2 cellular contexts compared by ENCODE assay signal in the genomic region with DNA sequence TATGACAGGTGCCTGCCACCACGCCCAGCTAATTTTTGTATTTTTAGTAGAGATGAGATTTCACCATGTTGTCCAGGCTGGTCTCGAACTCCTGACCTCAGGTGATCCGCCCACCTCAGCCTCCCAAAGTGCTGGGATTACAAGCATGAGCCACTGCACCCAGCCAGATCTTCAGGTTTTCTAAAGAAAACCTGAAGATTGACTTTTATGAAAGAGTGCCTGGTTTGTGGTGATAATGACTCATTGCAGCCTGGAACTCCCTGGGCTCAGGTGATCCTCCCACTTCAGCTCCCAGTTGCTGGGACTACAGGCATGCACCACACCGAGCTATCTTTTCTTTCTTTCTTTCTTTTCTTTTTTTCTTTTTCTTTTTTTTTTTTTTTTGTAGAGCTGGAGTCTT.
TF ChIP-seq lines count a peak whose summit lies in the region.
"Not testable (repeated sequence)": the region's sequence is repeated elsewhere in the genome, so short reads cannot be mapped to it uniquely, and the experiment has no call there.

No MANE protein-coding gene starts in this region.

TF ChIP-seq in K562, 482 proteins besides CTCF, POLR2A, EP300 and RAD21:
- TF ChIP-seq CBFA2T3 (IDR thresholded peaks at IDR 0.05) = peak; percentile 62
- TF ChIP-seq TAL1 (IDR thresholded peaks at IDR 0.05) = peak; percentile 41; the same call in 1 of the 2 replicates
- 0 out of 4 replicates have a peak, but pooled peaks of 1 of the 2 experiments have one; percentile 19 for TF ChIP-seq HDAC1 (IDR thresholded peaks at IDR 0.05)
- 0 out of 2 replicates have a peak, but pooled peaks have one; percentile 13 for TF ChIP-seq NCOR1 (IDR thresholded peaks at IDR 0.05)
- peak; percentile 86 for TF ChIP-seq ADNP (tag; IDR thresholded peaks at IDR 0.05)
- peak in 1 of 2 experiments; percentile 54; a peak in 1 of 4 replicates for TF ChIP-seq KDM1A (IDR thresholded peaks at IDR 0.05)
- peak; percentile 59 for TF ChIP-seq JUND (IDR thresholded peaks at IDR 0.05; ENCODE audit: borderline replicate concordance, low read depth, low read length)
- TF ChIP-seq JUND (tag; IDR thresholded peaks at IDR 0.05; ENCODE audit: borderline replicate concordance, low read depth, low read length) = not testable (repeated sequence)
- TF ChIP-seq, protein P1, sequence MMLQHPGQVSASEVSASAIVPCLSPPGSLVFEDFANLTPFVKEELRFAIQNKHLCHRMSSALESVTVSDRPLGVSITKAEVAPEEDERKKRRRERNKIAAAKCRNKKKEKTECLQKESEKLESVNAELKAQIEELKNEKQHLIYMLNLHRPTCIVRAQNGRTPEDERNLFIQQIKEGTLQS (IDR thresholded peaks at IDR 0.05) = peak; percentile 61
- TF ChIP-seq, protein P1 (CRISPR knock-in tag; conservative IDR thresholded peaks at IDR 0.05) = not testable (repeated sequence)
- TF ChIP-seq TCF3 (CRISPR knock-in tag; IDR thresholded peaks at IDR 0.05) = peak; percentile 55
- TF ChIP-seq CBFA2T2 (conservative IDR thresholded peaks at IDR 0.05) = peak; percentile 46
- peak; percentile 79 for TF ChIP-seq ARID1B (IDR thresholded peaks at IDR 0.05)
- TF ChIP-seq SMARCA4 (IDR thresholded peaks at IDR 0.05) = peak; percentile 46; the same call in 1 of the 2 replicates
- TF ChIP-seq SOX6 (IDR thresholded peaks at IDR 0.05) = peak; percentile 17; the same call in 1 of the 2 replicates
- TF ChIP-seq, protein P2, sequence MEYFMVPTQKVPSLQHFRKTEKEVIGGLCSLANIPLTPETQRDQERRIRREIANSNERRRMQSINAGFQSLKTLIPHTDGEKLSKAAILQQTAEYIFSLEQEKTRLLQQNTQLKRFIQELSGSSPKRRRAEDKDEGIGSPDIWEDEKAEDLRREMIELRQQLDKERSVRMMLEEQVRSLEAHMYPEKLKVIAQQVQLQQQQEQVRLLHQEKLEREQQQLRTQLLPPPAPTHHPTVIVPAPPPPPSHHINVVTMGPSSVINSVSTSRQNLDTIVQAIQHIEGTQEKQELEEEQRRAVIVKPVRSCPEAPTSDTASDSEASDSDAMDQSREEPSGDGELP (CRISPR knock-in tag; IDR thresholded peaks at IDR 0.05; ENCODE audit: borderline replicate concordance) = peak; percentile 17; the same call in 1 of the 2 replicates
- TF ChIP-seq SMARCE1 (IDR thresholded peaks at IDR 0.05) = peak; percentile 67
- TF ChIP-seq DPF2 (IDR thresholded peaks at IDR 0.05) = peak; percentile 46; the same call in 1 of the 2 replicates
- TF ChIP-seq EGR1 (conservative IDR thresholded peaks at IDR 0.05) = peak; percentile 48
- 0 out of 2 replicates have a peak, but pooled peaks have one; percentile 48 for TF ChIP-seq FOSL1 (tag; conservative IDR thresholded peaks at IDR 0.05)

TF ChIP-seq in HepG2, 621 proteins besides CTCF, POLR2A, EP300 and RAD21:
- TF ChIP-seq FOSL2 (CRISPR knock-in tag; IDR thresholded peaks at IDR 0.05) = 0 out of 2 replicates have a peak, but pooled peaks have one; percentile 26
TF ChIP-seq in HepG2: peak in this region for 1; not testable (repeated sequence) for 620.
